Comparison of ENCODE assay signal across 17 cellular contexts in genomic region chr3:96331341-96331740, GRCh38.
DNase-seq lines count a peak whose midpoint lies in the region; ATAC-seq and TF ChIP-seq lines count a peak whose summit lies in the region.
"Had no signal": no experiment of that assay in that cellular context is flagged by ENCODE, and none has a peak within 500 bp of the region (broad histone marks: within the 10 kb centered on the region; RNA-seq: fewer than 3 reads in every experiment).

No MANE protein-coding gene starts in this region.

- H3K36me3 ChIP-seq in Caco-2 (ENCODE audit: control insufficient read depth, insufficient read depth, low read length) (no peaks in the 10 kb centered on the region), endodermal cell (ENCODE audit: control insufficient read depth, insufficient read depth, low read length) (no peaks in the 10 kb centered on the region), mucosa of descending colon (ENCODE audit: low read depth) (no peaks in the 10 kb centered on the region)
- H3K36me3 ChIP-seq: right lobe of liver had no signal

- intact Hi-C loops in Caco-2 (cut with micrococcal nuclease; ENCODE audit: unreplicated experiment), result loop anchor here (1.0 to 2.0 kb wide), 2 partner anchors 373 to 482 kb away; no protein-coding TSS in a partner anchor
- intact Hi-C loops in mucosa of descending colon (cut with DNase I, micrococcal nuclease), result no loop called here

- H3K36me3 Mint-ChIP-seq in Caco-2 (ENCODE audit: insufficient read depth, unreplicated experiment) (no peaks in the 10 kb centered on the region), endodermal cell (ENCODE audit: low read depth) (no peaks in the 10 kb centered on the region)
- H3K36me3 Mint-ChIP-seq: CD8-positive, alpha-beta memory T cell; naive B cell had no signal

- no peak overlapping the region for H3K9ac ChIP-seq in endodermal cell (ENCODE audit: extremely low read depth, low read length, poor library complexity, severe bottlenecking)

- TF ChIP-seq CTCF in Caco-2 (IDR thresholded peaks at IDR 0.05; ENCODE audit: insufficient read depth in 1 of 2, low read depth in 1 of 2, low read length in 1 of 2, severe bottlenecking in 1 of 2, unreplicated experiment in 1 of 2) (peak; percentile 38 to 42), endodermal cell (conservative IDR thresholded peaks at IDR 0.05) (peak; percentile 55), mucosa of descending colon (IDR thresholded peaks at IDR 0.05) (no peak)

- ATAC-seq in mucosa of descending colon (no peak), GM21717 (IDR thresholded peaks at IDR 0.05; ENCODE audit: unreplicated experiment) (no peak)
- ATAC-seq: T-helper 17 cell had no signal

- H3K4me3 Mint-ChIP-seq in Caco-2 (ENCODE audit: unreplicated experiment), result no peak overlapping the region
- no peak overlapping the region for H3K4me3 Mint-ChIP-seq in endodermal cell
- H3K4me3 Mint-ChIP-seq: CD8-positive, alpha-beta memory T cell; naive B cell; T-helper 17 cell had no signal

- no peaks in the 10 kb centered on the region for H3K9me3 ChIP-seq in Caco-2
- H3K9me3 ChIP-seq in endodermal cell (ENCODE audit: control insufficient read depth, low read length), result no peaks in the 10 kb centered on the region
- no peaks in the 10 kb centered on the region for H3K9me3 ChIP-seq in mucosa of descending colon
- H3K9me3 ChIP-seq: right lobe of liver had no signal

- CTCF ChIA-PET in Caco-2 (lab: Charles Lee), result no interaction called here

- BruUV-seq in Caco-2 (replicated peaks; lab: Mats Ljungman, UMichigan), result no TSS peak

- 54 to 89% methylated on average over 1 of the region's 1 CpG for WGBS in endodermal cell (ENCODE audit: insufficient coverage in 1 of 2, insufficient read length in 1 of 2), 2 experiments

- H3K27me3 Mint-ChIP-seq in Caco-2 (ENCODE audit: insufficient read depth, unreplicated experiment) (no peaks in the 10 kb centered on the region), endodermal cell (ENCODE audit: insufficient read depth) (no peaks in the 10 kb centered on the region)
- H3K27me3 Mint-ChIP-seq: CD8-positive, alpha-beta memory T cell; naive B cell; T-helper 17 cell had no signal

- H3K27me3 ChIP-seq in Caco-2 (replicated peaks; ENCODE audit: control insufficient read depth, insufficient read depth, low read length) (no peaks in the 10 kb centered on the region), endodermal cell (ENCODE audit: control insufficient read depth, insufficient read depth, low read length, poor library complexity, severe bottlenecking) (no peaks in the 10 kb centered on the region)
- H3K27me3 ChIP-seq: right lobe of liver had no signal

- no peak overlapping the region for H3K27ac ChIP-seq in endodermal cell (ENCODE audit: low read depth, low read length)
- H3K27ac ChIP-seq: right lobe of liver had no signal

- H3K27ac Mint-ChIP-seq in Caco-2 (ENCODE audit: unreplicated experiment) (no peak overlapping the region), endodermal cell (no peak overlapping the region)
- H3K27ac Mint-ChIP-seq: CD8-positive, alpha-beta memory T cell; naive B cell; T-helper 17 cell had no signal

- POLR2A ChIA-PET in Caco-2 (lab: Charles Lee), result no interaction called here

- H3K4me1 ChIP-seq in Caco-2 (no peaks in the 10 kb centered on the region), endodermal cell (ENCODE audit: control insufficient read depth, insufficient read depth, low read length) (no peaks in the 10 kb centered on the region), mucosa of descending colon (ENCODE audit: low read depth) (no peaks in the 10 kb centered on the region)
- H3K4me1 ChIP-seq: right lobe of liver had no signal

- H3K4me3 ChIP-seq in Caco-2 (ENCODE audit: low read depth, low read length) (no peak overlapping the region), endodermal cell (ENCODE audit: low read length) (no peak overlapping the region), mucosa of descending colon (no peak overlapping the region)
- H3K4me3 ChIP-seq: right lobe of liver had no signal

- DNase-seq in Caco-2, result peak in 1 of 2 experiments; percentile 7
- peak; percentile 16 for DNase-seq in HS-5 (ENCODE audit: low read depth)
- DNase-seq in NCI-H748 treated with DMSO at 0.1 percent for 48 hours (lab: John Stamatoyannopoulos, UW), result peak; percentile 1
- no peak for DNase-seq in endodermal cell
- no peak for DNase-seq in SKM-1 treated with dmso at 0.1 percent for 144 hours (lab: John Stamatoyannopoulos, UW; ENCODE audit: unreplicated experiment)
- no peak for DNase-seq in mucosa of descending colon
- DNase-seq in activated effector memory CD4-positive, alpha-beta T cell treated with Interleukin-2 at 50 U/mL for 16 hours, result no peak
- DNase-seq: activated CD4-positive, alpha-beta T cell treated with anti-CD3 and anti-CD28 coated beads, Interleukin-2, amount 50 U/mL, for 48 hours; CD8-positive, alpha-beta memory T cell; H7; islet precursor cell; naive B cell; NK-92 treated with Interleukin-12 subunit alpha and Interleukin-12 subunit beta, amount 100 ng/mL, for 24 hours; right lobe of liver; substantia nigra; T-helper 17 cell had no signal

- H3K4me1 Mint-ChIP-seq in Caco-2 (ENCODE audit: low read depth, unreplicated experiment) (no peaks in the 10 kb centered on the region), endodermal cell (peaks cover 4% of the 10 kb centered on the region)
- H3K4me1 Mint-ChIP-seq: CD8-positive, alpha-beta memory T cell; naive B cell; T-helper 17 cell had no signal

- no peaks in the 10 kb centered on the region for H3K9me3 Mint-ChIP-seq in Caco-2 (ENCODE audit: unreplicated experiment)
- peaks cover 4% of the 10 kb centered on the region for H3K9me3 Mint-ChIP-seq in endodermal cell

Comparison
In these comparisons a context has a peak if more than half of its experiments do, and no peak if none do; other contexts are left out.
1. DNase-seq: peak in HS-5 (single experiment) and NCI-H748 treated with DMSO at 0.1 percent for 48 hours (single experiment); none in endodermal cell (single experiment), SKM-1 treated with dmso at 0.1 percent for 144 hours (single experiment), mucosa of descending colon (0 of 3) and activated effector memory CD4-positive, alpha-beta T cell treated with Interleukin-2 at 50 U/mL for 16 hours (single experiment).